Comparison of ENCODE assay signal across 8 cellular contexts in genomic region chr1:225480825-225481434, GRCh38. TPM values are rescaled to one million over a fixed set of nuclear protein-coding genes. Genes with fewer than 3 reads are reported as not detected.
DNase-seq lines count a peak whose midpoint lies in the region; ATAC-seq and TF ChIP-seq lines count a peak whose summit lies in the region.

No MANE protein-coding gene starts in this region.

- peak; percentile 62 for DNase-seq in COR-L47 (lab: John Stamatoyannopoulos, UW)
- DNase-seq in NCI-H510A treated with DMSO at 0.1 percent for 48 hours (lab: John Stamatoyannopoulos, UW): peak; percentile 92
- peak; percentile 58 to 67 for DNase-seq in activated T-cell treated with anti-CD3 and anti-CD28 coated beads, Interleukin-2, amount 50 U/mL, for 72 hours
- peak; percentile 57 for DNase-seq in right atrium auricular region (ENCODE audit: low spot score)
- peak; percentile 58 for DNase-seq in stimulated activated CD4-positive, alpha-beta T cell treated with anti-CD3 and anti-CD28 coated beads, Interleukin-4, amount 100 ng/mL, for 1 hour
- no peak for DNase-seq in pons (ENCODE audit: low spot score)

- H3K4me1 ChIP-seq in right atrium auricular region: peaks cover 0 to 4% of the 10 kb centered on the region in 2 donors

- H3K36me3 Mint-ChIP-seq in activated T-cell treated with anti-CD3 and anti-CD28 coated beads, Interleukin-2, amount 50 U/mL, for 72 hours (ENCODE audit: insufficient read depth in 2 of 2): no peaks in the 10 kb centered on the region

- no peak overlapping the region for H3K27ac ChIP-seq in right atrium auricular region

- peaks cover 0 to 2% of the 10 kb centered on the region in 2 donors for H3K9me3 Mint-ChIP-seq in activated T-cell treated with anti-CD3 and anti-CD28 coated beads, Interleukin-2, amount 50 U/mL, for 72 hours

- no peak overlapping the region for H3K4me3 ChIP-seq in right atrium auricular region

- no peaks in the 10 kb centered on the region for H3K36me3 ChIP-seq in right atrium auricular region

- ATAC-seq in GM19324 (IDR thresholded peaks at IDR 0.05; ENCODE audit: low FRiP score, unreplicated experiment): peak; percentile 62
- ATAC-seq in HG03342 (IDR thresholded peaks at IDR 0.05; ENCODE audit: unreplicated experiment): peak; percentile 88
- peak; percentile 56 to 65 for ATAC-seq in activated T-cell treated with anti-CD3 and anti-CD28 coated beads, Interleukin-2, amount 50 U/mL, for 72 hours (replicated peaks in 1 of 2)

- no peak overlapping the region for H3K4me3 Mint-ChIP-seq in activated T-cell treated with anti-CD3 and anti-CD28 coated beads, Interleukin-2, amount 50 U/mL, for 72 hours

- H3K9me3 ChIP-seq in right atrium auricular region: no peaks in the 10 kb centered on the region

- TF ChIP-seq CTCF in right atrium auricular region (IDR thresholded peaks at IDR 0.05): peak; percentile 64 to 78

- no peaks in the 10 kb centered on the region for H3K27me3 Mint-ChIP-seq in activated T-cell treated with anti-CD3 and anti-CD28 coated beads, Interleukin-2, amount 50 U/mL, for 72 hours (ENCODE audit: low read depth)

- peaks cover 25% of the 10 kb centered on the region for H3K4me1 Mint-ChIP-seq in activated T-cell treated with anti-CD3 and anti-CD28 coated beads, Interleukin-2, amount 50 U/mL, for 72 hours (ENCODE audit: low read depth)

- no peak overlapping the region for H3K27ac Mint-ChIP-seq in activated T-cell treated with anti-CD3 and anti-CD28 coated beads, Interleukin-2, amount 50 U/mL, for 72 hours

- no peaks in the 10 kb centered on the region for H3K27me3 ChIP-seq in right atrium auricular region

RNA-seq across cellular contexts. Expression of gene LBR, which starts 53.1 kb away (rescaled TPM):
- 100 to 1,000 TPM; 152 to 163 TPM for total RNA-seq in activated T-cell treated with anti-CD3 and anti-CD28 coated beads, Interleukin-2, amount 50 U/mL, for 72 hours
- total RNA-seq in right atrium auricular region: 10 to 100 TPM; 10.5 to 15.3 TPM

Comparison
In these comparisons a context has a peak if more than half of its experiments do, and no peak if none do; other contexts are left out.
1. RNA of gene LBR, which starts 53.1 kb away (total RNA-seq): 152 to 163 TPM in activated T-cell treated with anti-CD3 and anti-CD28 coated beads, Interleukin-2, amount 50 U/mL, for 72 hours; 10.5 to 15.3 TPM in right atrium auricular region; every median in the first group is over 4 times any median in the second.
2. Peak in every context shown above with its lines, with median percentiles within 50 percentile points of each other: ATAC-seq.